ENCODE assay signal across 1 cellular context in the genomic region with DNA sequence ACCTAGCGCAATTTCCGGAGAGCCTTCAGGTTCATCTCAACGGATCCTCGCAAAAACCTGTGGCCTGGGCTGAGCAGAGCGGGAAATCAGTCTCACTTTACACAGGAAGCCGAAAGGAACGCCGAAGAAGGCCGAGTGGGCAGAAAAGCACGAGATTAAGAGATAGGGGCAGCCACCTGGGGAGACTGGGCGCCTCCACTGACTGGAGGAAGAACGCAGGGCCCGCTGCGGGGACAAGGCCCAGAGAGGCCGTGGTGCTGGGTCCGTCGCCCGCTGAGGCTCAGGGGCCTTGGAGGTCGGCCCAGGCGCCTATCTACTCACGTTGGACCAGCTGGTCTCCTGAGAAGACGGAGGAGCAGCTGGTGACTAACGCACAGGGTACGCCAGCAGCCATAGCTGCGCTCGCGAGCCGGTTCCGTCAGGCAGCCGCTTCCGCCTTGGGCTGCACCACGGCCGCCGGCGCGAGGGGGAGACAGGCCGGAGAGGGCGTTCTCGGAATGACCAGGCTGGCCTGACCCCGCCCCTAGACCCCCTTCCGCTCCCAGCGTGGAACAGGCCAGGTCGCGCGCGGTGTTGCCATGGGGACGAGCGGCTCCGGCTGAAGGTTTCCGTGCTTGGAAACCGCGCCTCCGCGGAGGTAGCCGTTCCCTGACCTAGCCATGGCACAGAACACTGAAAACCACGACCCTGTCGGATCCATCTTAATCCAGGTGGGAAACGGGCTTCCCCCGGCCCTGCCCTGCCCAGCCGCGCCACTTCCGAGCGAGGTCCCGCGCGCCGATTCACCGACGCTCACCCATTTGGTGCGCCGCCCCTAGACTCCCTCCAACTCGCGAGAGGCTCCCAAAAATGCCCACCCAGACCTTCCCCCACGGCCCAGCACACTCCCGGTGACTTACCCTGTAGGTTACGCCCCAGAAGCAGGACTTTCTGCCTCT.
A peak's percentile ranks its signal among the peaks of the same experiment; 100 is the strongest.
TF ChIP-seq lines count a peak whose summit lies in the region.

A gene with protein sequence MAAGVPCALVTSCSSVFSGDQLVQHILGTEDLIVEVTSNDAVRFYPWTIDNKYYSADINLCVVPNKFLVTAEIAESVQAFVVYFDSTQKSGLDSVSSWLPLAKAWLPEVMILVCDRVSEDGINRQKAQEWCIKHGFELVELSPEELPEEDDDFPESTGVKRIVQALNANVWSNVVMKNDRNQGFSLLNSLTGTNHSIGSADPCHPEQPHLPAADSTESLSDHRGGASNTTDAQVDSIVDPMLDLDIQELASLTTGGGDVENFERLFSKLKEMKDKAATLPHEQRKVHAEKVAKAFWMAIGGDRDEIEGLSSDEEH (minus strand): TSS at position 424 of the 938 bp plus-strand sequence. CDS start 30 bp downstream, at position 394.
A gene (plus strand): TSS at position 549 of the 938 bp plus-strand sequence. CDS start 111 bp downstream, at position 660.

TF ChIP-seq in A549, 52 proteins besides CTCF, POLR2A, EP300 and RAD21 (continued from another document):
- TF ChIP-seq, protein P1, sequence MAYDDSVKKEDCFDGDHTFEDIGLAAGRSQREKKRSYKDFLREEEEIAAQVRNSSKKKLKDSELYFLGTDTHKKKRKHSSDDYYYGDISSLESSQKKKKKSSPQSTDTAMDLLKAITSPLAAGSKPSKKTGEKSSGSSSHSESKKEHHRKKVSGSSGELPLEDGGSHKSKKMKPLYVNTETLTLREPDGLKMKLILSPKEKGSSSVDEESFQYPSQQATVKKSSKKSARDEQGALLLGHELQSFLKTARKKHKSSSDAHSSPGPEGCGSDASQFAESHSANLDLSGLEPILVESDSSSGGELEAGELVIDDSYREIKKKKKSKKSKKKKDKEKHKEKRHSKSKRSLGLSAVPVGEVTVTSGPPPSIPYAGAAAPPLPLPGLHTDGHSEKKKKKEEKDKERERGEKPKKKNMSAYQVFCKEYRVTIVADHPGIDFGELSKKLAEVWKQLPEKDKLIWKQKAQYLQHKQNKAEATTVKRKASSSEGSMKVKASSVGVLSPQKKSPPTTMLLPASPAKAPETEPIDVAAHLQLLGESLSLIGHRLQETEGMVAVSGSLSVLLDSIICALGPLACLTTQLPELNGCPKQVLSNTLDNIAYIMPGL (CRISPR knock-in tag; IDR thresholded peaks at IDR 0.05; ENCODE audit: borderline replicate concordance): 0 out of 2 replicates have a peak, but pooled peaks have one; percentile 59
- TF ChIP-seq ZNF302 (CRISPR knock-in tag; IDR thresholded peaks at IDR 0.05) (no peak), FOSL2 (IDR thresholded peaks at IDR 0.05) (no peak), FOSL2 (CRISPR knock-in tag; IDR thresholded peaks at IDR 0.05) (peak; percentile 86), POLR2AphosphoS2 (conservative IDR thresholded peaks at IDR 0.05; ENCODE audit: low read length) (no peak), CHD4 (IDR thresholded peaks at IDR 0.05; ENCODE audit: borderline replicate concordance) (no peak), EHF (CRISPR knock-in tag; IDR thresholded peaks at IDR 0.05) (no peak), HOXA7 (CRISPR knock-in tag; IDR thresholded peaks at IDR 0.05) (no peak), MYC (IDR thresholded peaks at IDR 0.05; ENCODE audit: borderline replicate concordance, low read length) (no peak), ESRRA (IDR thresholded peaks at IDR 0.05; ENCODE audit: borderline replicate concordance, low read length) (0 out of 2 replicates have a peak, but pooled peaks have one; percentile 10), RFX5 (IDR thresholded peaks at IDR 0.05) (peak; percentile 95), KDM5A (IDR thresholded peaks at IDR 0.05) (peak; percentile 80), CHD2 (IDR thresholded peaks at IDR 0.05; ENCODE audit: low read length, partially characterized antibody) (peak; percentile 75), JUN (IDR thresholded peaks at IDR 0.05) (peak; percentile 70 to 98), RCOR1 (IDR thresholded peaks at IDR 0.05; ENCODE audit: low read depth, low read length) (no peak), HOXB5 (CRISPR knock-in tag; IDR thresholded peaks at IDR 0.05) (peak; percentile 32; the same call in 1 of the 2 replicates), PHF8 (IDR thresholded peaks at IDR 0.05; ENCODE audit: borderline replicate concordance, low read depth) (peak; percentile 86), HDAC2 (IDR thresholded peaks at IDR 0.05) (no peak)
- TF ChIP-seq, protein P2, sequence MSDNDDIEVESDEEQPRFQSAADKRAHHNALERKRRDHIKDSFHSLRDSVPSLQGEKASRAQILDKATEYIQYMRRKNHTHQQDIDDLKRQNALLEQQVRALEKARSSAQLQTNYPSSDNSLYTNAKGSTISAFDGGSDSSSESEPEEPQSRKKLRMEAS (IDR thresholded peaks at IDR 0.05): peak; percentile 92
- TF ChIP-seq, protein P3, sequence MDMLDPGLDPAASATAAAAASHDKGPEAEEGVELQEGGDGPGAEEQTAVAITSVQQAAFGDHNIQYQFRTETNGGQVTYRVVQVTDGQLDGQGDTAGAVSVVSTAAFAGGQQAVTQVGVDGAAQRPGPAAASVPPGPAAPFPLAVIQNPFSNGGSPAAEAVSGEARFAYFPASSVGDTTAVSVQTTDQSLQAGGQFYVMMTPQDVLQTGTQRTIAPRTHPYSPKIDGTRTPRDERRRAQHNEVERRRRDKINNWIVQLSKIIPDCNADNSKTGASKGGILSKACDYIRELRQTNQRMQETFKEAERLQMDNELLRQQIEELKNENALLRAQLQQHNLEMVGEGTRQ (IDR thresholded peaks at IDR 0.05): no peak
- TF ChIP-seq, protein P4, sequence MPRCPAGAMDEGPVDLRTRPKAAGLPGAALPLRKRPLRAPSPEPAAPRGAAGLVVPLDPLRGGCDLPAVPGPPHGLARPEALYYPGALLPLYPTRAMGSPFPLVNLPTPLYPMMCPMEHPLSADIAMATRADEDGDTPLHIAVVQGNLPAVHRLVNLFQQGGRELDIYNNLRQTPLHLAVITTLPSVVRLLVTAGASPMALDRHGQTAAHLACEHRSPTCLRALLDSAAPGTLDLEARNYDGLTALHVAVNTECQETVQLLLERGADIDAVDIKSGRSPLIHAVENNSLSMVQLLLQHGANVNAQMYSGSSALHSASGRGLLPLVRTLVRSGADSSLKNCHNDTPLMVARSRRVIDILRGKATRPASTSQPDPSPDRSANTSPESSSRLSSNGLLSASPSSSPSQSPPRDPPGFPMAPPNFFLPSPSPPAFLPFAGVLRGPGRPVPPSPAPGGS (IDR thresholded peaks at IDR 0.05): peak; percentile 79; the same call in 2 of the 3 replicates
TF ChIP-seq in A549: peak in this region for 18.
